9 cellular contexts compared by ENCODE assay signal in genomic region chr1:210373878-210374599, GRCh38. TPM values are rescaled to one million over a fixed set of nuclear protein-coding genes. Genes with fewer than 3 reads are reported as not detected.
A peak's percentile ranks its signal among the peaks of the same experiment; 100 is the strongest.
DNase-seq lines count a peak whose midpoint lies in the region; ATAC-seq and TF ChIP-seq lines count a peak whose summit lies in the region.
"Had no signal": no experiment of that assay in that cellular context is flagged by ENCODE, and none has a peak within 500 bp of the region (broad histone marks: within the 10 kb centered on the region; RNA-seq: fewer than 3 reads in every experiment).

No MANE protein-coding gene starts in this region.

- no peak for TF ChIP-seq EP300 in suprapubic skin (IDR thresholded peaks at IDR 0.05)

- H3K36me3 ChIP-seq in endocrine pancreas (ENCODE audit: control insufficient read depth, insufficient read depth, low read length), result no peaks in the 10 kb centered on the region
- H3K36me3 ChIP-seq in suprapubic skin, result no peaks in the 10 kb centered on the region

- no peaks in the 10 kb centered on the region for H3K9me3 ChIP-seq in endocrine pancreas (ENCODE audit: control insufficient read depth, low read length)
- no peaks in the 10 kb centered on the region for H3K9me3 ChIP-seq in suprapubic skin

- peak overlapping the region; percentile 39 for H3K27ac ChIP-seq in suprapubic skin

- 47% methylated on average over 9 of the region's 9 CpGs for WGBS in suprapubic skin

- peak; percentile 80 for ATAC-seq in GM18517 (IDR thresholded peaks at IDR 0.05; ENCODE audit: unreplicated experiment)
- peak; percentile 57 for ATAC-seq in HG02970 (IDR thresholded peaks at IDR 0.05; ENCODE audit: low FRiP score, unreplicated experiment)
- ATAC-seq in natural killer cell treated with Interleukin-12 subunit alpha and Interleukin-12 subunit beta and Interleukin-15 and Interleukin-18, amount 100 ng/mL, for 72 hours, result peak; percentile 77 to 85

- H3K9me3 Mint-ChIP-seq in natural killer cell treated with Interleukin-12 subunit alpha and Interleukin-12 subunit beta and Interleukin-15 and Interleukin-18, amount 100 ng/mL, for 72 hours, result no peaks in the 10 kb centered on the region
- H3K9me3 Mint-ChIP-seq: dendritic cell treated with granulocyte-macrophage colony-stimulating factor and Interleukin-4, amounts not matched to agents 40 ng/mL and 50 ng/mL, for 4 days had no signal

- H3K27me3 ChIP-seq in endocrine pancreas (ENCODE audit: control insufficient read depth, insufficient read depth, low read length) (no peaks in the 10 kb centered on the region), suprapubic skin (no peaks in the 10 kb centered on the region)

- H3K9ac ChIP-seq in endocrine pancreas (ENCODE audit: control insufficient read depth, insufficient read depth, low read length), result no peak overlapping the region

- peak overlapping the region; percentile 66 to 78 for H3K27ac Mint-ChIP-seq in natural killer cell treated with Interleukin-12 subunit alpha and Interleukin-12 subunit beta and Interleukin-15 and Interleukin-18, amount 100 ng/mL, for 72 hours
- H3K27ac Mint-ChIP-seq: dendritic cell treated with granulocyte-macrophage colony-stimulating factor and Interleukin-4, amounts not matched to agents 40 ng/mL and 50 ng/mL, for 4 days had no signal

- H3K27me3 Mint-ChIP-seq in natural killer cell treated with Interleukin-12 subunit alpha and Interleukin-12 subunit beta and Interleukin-15 and Interleukin-18, amount 100 ng/mL, for 72 hours, result peaks cover 6 to 8% of the 10 kb centered on the region in 2 donors
- H3K27me3 Mint-ChIP-seq: dendritic cell treated with granulocyte-macrophage colony-stimulating factor and Interleukin-4, amounts not matched to agents 40 ng/mL and 50 ng/mL, for 4 days had no signal

- H3K4me1 ChIP-seq in endocrine pancreas (ENCODE audit: control insufficient read depth, insufficient read depth, low read length), result no peaks in the 10 kb centered on the region
- peaks cover 6% of the 10 kb centered on the region for H3K4me1 ChIP-seq in suprapubic skin

- no peak overlapping the region for H3K4me3 Mint-ChIP-seq in natural killer cell treated with Interleukin-12 subunit alpha and Interleukin-12 subunit beta and Interleukin-15 and Interleukin-18, amount 100 ng/mL, for 72 hours
- H3K4me3 Mint-ChIP-seq: dendritic cell treated with granulocyte-macrophage colony-stimulating factor and Interleukin-4, amounts not matched to agents 40 ng/mL and 50 ng/mL, for 4 days had no signal

- no peak for TF ChIP-seq POLR2A in suprapubic skin (IDR thresholded peaks at IDR 0.05)

- DNase-seq in AG09319 (ENCODE audit: extremely low read depth, low read depth), result peak; percentile 50
- DNase-seq in NCI-H226, result peak; percentile 37
- DNase-seq in activated CD4-positive, alpha-beta T cell treated with anti-CD3 and anti-CD28 coated beads for 48 hours, result peak; percentile 88
- peak; percentile 69 for DNase-seq in natural killer cell treated with Interleukin-12 subunit alpha and Interleukin-12 subunit beta and Interleukin-15 and Interleukin-18, amount 100 ng/mL, for 72 hours (ENCODE audit: low spot score)
- no peak for DNase-seq in suprapubic skin (ENCODE audit: low spot score in 2 of 2)

- H3K36me3 Mint-ChIP-seq in natural killer cell treated with Interleukin-12 subunit alpha and Interleukin-12 subunit beta and Interleukin-15 and Interleukin-18, amount 100 ng/mL, for 72 hours, result no peaks in the 10 kb centered on the region

- peaks cover 0 to 6% of the 10 kb centered on the region in 2 donors for H3K4me1 Mint-ChIP-seq in natural killer cell treated with Interleukin-12 subunit alpha and Interleukin-12 subunit beta and Interleukin-15 and Interleukin-18, amount 100 ng/mL, for 72 hours (ENCODE audit: low read depth in 2 of 2)

- TF ChIP-seq CTCF in AG09319 (IDR thresholded peaks at IDR 0.05; ENCODE audit: low read depth, low read length) (peak; percentile 67), suprapubic skin (IDR thresholded peaks at IDR 0.05) (peak; percentile 30 to 57)

- H3K4me3 ChIP-seq in endocrine pancreas (ENCODE audit: control insufficient read depth, insufficient read depth, low read length), result peak overlapping the region; percentile 19
- no peak overlapping the region for H3K4me3 ChIP-seq in suprapubic skin

RNA-seq across cellular contexts. Expression of gene HHAT, which starts 45.3 kb away (rescaled TPM):
- 1 to 10 TPM in 1 of 2 donors, under 1 TPM in 1; 0.56 to 1.0 TPM for total RNA-seq in natural killer cell treated with Interleukin-12 subunit alpha and Interleukin-12 subunit beta and Interleukin-15 and Interleukin-18, amount 100 ng/mL, for 72 hours
- 10 to 100 TPM in 2 of 4 donors, 1 to 10 TPM in 2; 4.1 to 20.0 (median 9.3) TPM for total RNA-seq in suprapubic skin

Comparison
In these comparisons a context has a peak if more than half of its experiments do, and no peak if none do; other contexts are left out.
1. DNase-seq: peak in AG09319 (single experiment), NCI-H226 (single experiment), activated CD4-positive, alpha-beta T cell treated with anti-CD3 and anti-CD28 coated beads for 48 hours (single experiment) and natural killer cell treated with Interleukin-12 subunit alpha and Interleukin-12 subunit beta and Interleukin-15 and Interleukin-18, amount 100 ng/mL, for 72 hours (single experiment); none in suprapubic skin (0 of 2).
2. Peak in every context shown above with its lines, with median percentiles within 50 percentile points of each other: ATAC-seq.